ENCODE assay signal across 11 cellular contexts in genomic region chr1:43977376-43978263, GRCh38. TPM values are rescaled to one million over a fixed set of nuclear protein-coding genes. Genes with fewer than 3 reads are reported as not detected.
DNase-seq lines count a peak whose midpoint lies in the region; ATAC-seq and TF ChIP-seq lines count a peak whose summit lies in the region.
"Had no signal": no experiment of that assay in that cellular context is flagged by ENCODE, and none has a peak within 500 bp of the region (broad histone marks: within the 10 kb centered on the region; RNA-seq: fewer than 3 reads in every experiment).

No MANE protein-coding gene starts in this region.

- H3K36me3 ChIP-seq in CD4-positive, alpha-beta memory T cell (ENCODE audit: insufficient read depth, low read length) = peaks cover 25% of the 10 kb centered on the region
- peaks cover 40% of the 10 kb centered on the region for H3K36me3 ChIP-seq in HUES64 (ENCODE audit: insufficient read depth, low read length)

- peak overlapping the region in 4 of 7 donors; percentile 0 to 96 (median 31) for H3K27ac Mint-ChIP-seq in CD4-positive, alpha-beta memory T cell
- no peak overlapping the region for H3K27ac Mint-ChIP-seq in activated naive CD8-positive, alpha-beta T cell
- H3K27ac Mint-ChIP-seq in nephron progenitor cell = no peak overlapping the region

- CTCF ChIA-PET in CD4-positive, alpha-beta memory T cell (lab: Charles Lee; ENCODE audit: partially characterized antibody) = no interaction called here

- H3K4me1 ChIP-seq in CD4-positive, alpha-beta memory T cell (ENCODE audit: insufficient read depth, low read length) = peaks cover 48% of the 10 kb centered on the region
- H3K4me1 ChIP-seq in HUES64 (ENCODE audit: insufficient read depth, low read length) = peaks cover 20% of the 10 kb centered on the region; the same call in 1 of the 2 replicates

- H3K36me3 Mint-ChIP-seq in CD4-positive, alpha-beta memory T cell = peaks cover 24 to 50% of the 10 kb centered on the region in 2 donors
- peaks cover 29% of the 10 kb centered on the region for H3K36me3 Mint-ChIP-seq in activated naive CD8-positive, alpha-beta T cell
- peaks cover 32% of the 10 kb centered on the region for H3K36me3 Mint-ChIP-seq in nephron progenitor cell (ENCODE audit: low read depth)

- no peaks in the 10 kb centered on the region for H3K27me3 ChIP-seq in CD4-positive, alpha-beta memory T cell (ENCODE audit: insufficient read depth, low read length)
- no peaks in the 10 kb centered on the region for H3K27me3 ChIP-seq in HUES64 (ENCODE audit: insufficient read depth, low read length)
- H3K27me3 ChIP-seq: esophagus squamous epithelium had no signal

- H3K27ac ChIP-seq in CD4-positive, alpha-beta memory T cell (ENCODE audit: low read depth, low read length) = no peak overlapping the region
- H3K27ac ChIP-seq in HUES64 (ENCODE audit: low read depth, low read length) = no peak overlapping the region

- H3K9me3 ChIP-seq in CD4-positive, alpha-beta memory T cell (ENCODE audit: control insufficient read depth in 1 of 2, low read length in 2 of 2) = no peaks in the 10 kb centered on the region
- H3K9me3 ChIP-seq in HUES64 (ENCODE audit: insufficient read depth, low read depth, low read length) = no peaks in the 10 kb centered on the region
- H3K9me3 ChIP-seq: esophagus squamous epithelium had no signal

- no peak for TF ChIP-seq POLR2A in erythroblast (IDR thresholded peaks at IDR 0.05; ENCODE audit: low read length)

- no peak for DNase-seq in CD4-positive, alpha-beta memory T cell
- DNase-seq in nephron progenitor cell = no peak
- DNase-seq in occipital lobe (lab: John Stamatoyannopoulos, UW) = no peak
- no peak for DNase-seq in erythroblast (lab: John Stamatoyannopoulos, UW)
- DNase-seq: esophagus squamous epithelium, left ventricle myocardium superior, NCI-H446 treated with DMSO at 0.1 percent for 48 hours had no signal

- 93% methylated on average over 8 of the region's 9 CpGs for WGBS in HUES64

- no peaks in the 10 kb centered on the region for H3K9me3 Mint-ChIP-seq in CD4-positive, alpha-beta memory T cell
- H3K9me3 Mint-ChIP-seq in activated naive CD8-positive, alpha-beta T cell (ENCODE audit: low read depth) = no peaks in the 10 kb centered on the region
- H3K9me3 Mint-ChIP-seq in nephron progenitor cell = no peaks in the 10 kb centered on the region

- intact Hi-C loops in CD4-positive, alpha-beta memory T cell (cut with micrococcal nuclease) = no loop called here

- ATAC-seq in HG02970 (IDR thresholded peaks at IDR 0.05; ENCODE audit: low FRiP score, unreplicated experiment) (no peak), GM18511 (IDR thresholded peaks at IDR 0.05; ENCODE audit: unreplicated experiment) (no peak)
- ATAC-seq: left ventricle myocardium superior had no signal

- no peak overlapping the region for H3K4me3 ChIP-seq in CD4-positive, alpha-beta memory T cell (ENCODE audit: low read length in 2 of 2)
- H3K4me3 ChIP-seq in HUES64 (ENCODE audit: low read length) = peak overlapping the region; percentile 88

- POLR2A ChIA-PET in CD4-positive, alpha-beta memory T cell (lab: Charles Lee; ENCODE audit: partially characterized antibody) = interaction anchor here (1.0 to 3.0 kb wide), 3 partner anchors 10 to 15 kb away, joined by 3 to 11 read pairs (median 4); no protein-coding TSS in a partner anchor

- TF ChIP-seq CTCF in nephron progenitor cell (IDR thresholded peaks at IDR 0.05) = no peak

- H3K4me3 Mint-ChIP-seq in CD4-positive, alpha-beta memory T cell = peak overlapping the region; percentile 5 to 98 (median 76)
- H3K4me3 Mint-ChIP-seq in activated naive CD8-positive, alpha-beta T cell = peak overlapping the region; percentile 89
- peak overlapping the region; percentile 93 for H3K4me3 Mint-ChIP-seq in nephron progenitor cell

- H3K9ac ChIP-seq in HUES64 (ENCODE audit: low read depth, low read length) = no peak overlapping the region

- H3K4me1 Mint-ChIP-seq in CD4-positive, alpha-beta memory T cell = peaks cover 39 to 68% (median 51%) of the 10 kb centered on the region in 4 donors
- H3K4me1 Mint-ChIP-seq in activated naive CD8-positive, alpha-beta T cell (ENCODE audit: low read depth) = peaks cover 53% of the 10 kb centered on the region
- H3K4me1 Mint-ChIP-seq in nephron progenitor cell = peaks cover 69% of the 10 kb centered on the region

- no peaks in the 10 kb centered on the region for H3K27me3 Mint-ChIP-seq in CD4-positive, alpha-beta memory T cell
- no peaks in the 10 kb centered on the region for H3K27me3 Mint-ChIP-seq in activated naive CD8-positive, alpha-beta T cell
- H3K27me3 Mint-ChIP-seq in nephron progenitor cell (ENCODE audit: low read depth, poor library complexity) = peaks cover 4% of the 10 kb centered on the region

RNA-seq across cellular contexts. Expression of gene B4GALT2, which starts 1.4 kb away (rescaled TPM):
- 1 to 10 TPM in 1 of 2 experiments, under 1 TPM in 1; 0.58 to 2.1 TPM for total RNA-seq in CD4-positive, alpha-beta memory T cell
- polyA plus RNA-seq in CD4-positive, alpha-beta memory T cell = 1 to 10 TPM in 1 of 2 donors, under 1 TPM in 1; 0.26 to 1.5 TPM
- 55.9 TPM for polyA plus RNA-seq in HUES64 (2013, experiment 1 of 2)
- 64.7 TPM for polyA plus RNA-seq in HUES64 (2013, experiment 2 of 2)
- total RNA-seq in occipital lobe = 93.9 TPM

RNA-seq across cellular contexts. Expression of gene ATP6V0B, which starts 2.9 kb away (rescaled TPM):
- total RNA-seq in CD4-positive, alpha-beta memory T cell = 10 to 100 TPM; 59.8 to 73.9 TPM
- polyA plus RNA-seq in CD4-positive, alpha-beta memory T cell = 100 to 1,000 TPM; 186 to 310 TPM
- 126 TPM for polyA plus RNA-seq in HUES64 (2013, experiment 1 of 2)
- polyA plus RNA-seq in HUES64 (2013, experiment 2 of 2) = 103 TPM
- total RNA-seq in occipital lobe = 183 TPM

RNA-seq across cellular contexts. Expression of gene DPH2, which starts 7.8 kb away (rescaled TPM):
- 10 to 100 TPM; 25.5 to 28.5 TPM for total RNA-seq in CD4-positive, alpha-beta memory T cell
- polyA plus RNA-seq in CD4-positive, alpha-beta memory T cell = 10 to 100 TPM; 29.1 to 33.1 TPM
- 46.3 TPM for polyA plus RNA-seq in HUES64 (2013, experiment 1 of 2)
- 36.1 TPM for polyA plus RNA-seq in HUES64 (2013, experiment 2 of 2)
- 15.9 TPM for total RNA-seq in occipital lobe

RNA-seq across cellular contexts. Expression of gene CCDC24, which starts 13.8 kb away (rescaled TPM):
- total RNA-seq in CD4-positive, alpha-beta memory T cell = 1 to 10 TPM; 1.5 to 1.9 TPM
- polyA plus RNA-seq in CD4-positive, alpha-beta memory T cell = 1 to 10 TPM; 1.1 to 1.4 TPM
- 5.8 TPM for polyA plus RNA-seq in HUES64 (2013, experiment 1 of 2)
- polyA plus RNA-seq in HUES64 (2013, experiment 2 of 2) = 7.7 TPM
- total RNA-seq in occipital lobe = 7.2 TPM

RNA-seq across cellular contexts. Expression of gene IPO13, which starts 30.9 kb away (rescaled TPM):
- 10 to 100 TPM; 18.5 to 20.0 TPM for total RNA-seq in CD4-positive, alpha-beta memory T cell
- polyA plus RNA-seq in CD4-positive, alpha-beta memory T cell = 10 to 100 TPM in 1 of 2 donors, 1 to 10 TPM in 1; 7.5 to 16.8 TPM
- 16.5 TPM for polyA plus RNA-seq in HUES64 (2013, experiment 1 of 2)
- polyA plus RNA-seq in HUES64 (2013, experiment 2 of 2) = 12.1 TPM
- total RNA-seq in occipital lobe = 13.7 TPM

Comparison
In these comparisons a context has a peak if more than half of its experiments do, and no peak if none do; other contexts are left out.
1. H3K27ac Mint-ChIP-seq: peak in CD4-positive, alpha-beta memory T cell (4 of 7); none in activated naive CD8-positive, alpha-beta T cell (single experiment) and nephron progenitor cell (single experiment).
2. RNA of gene B4GALT2, which starts 1.4 kb away (total RNA-seq): 93.9 TPM in occipital lobe (single experiment); 0.58 to 2.1 TPM in CD4-positive, alpha-beta memory T cell; every median in the first group is over 10 times any median in the second.
3. Peak in every context shown above with its lines, with median percentiles within 50 percentile points of each other: H3K4me3 Mint-ChIP-seq.